1 cellular context compared by ENCODE assay signal in genomic region chr3:31966978-31967592, GRCh38.
TF ChIP-seq lines count a peak whose summit lies in the region.

No MANE protein-coding gene starts in this region.

TF ChIP-seq in HCT116, 20 proteins besides CTCF, POLR2A, EP300 and RAD21:
- TF ChIP-seq TCF7L2 (IDR thresholded peaks at IDR 0.05; ENCODE audit: borderline replicate concordance, extremely low read depth, insufficient read depth, insufficient read length) (no peak), ZFX (IDR thresholded peaks at IDR 0.05) (no peak), POLR2AphosphoS5 (IDR thresholded peaks at IDR 0.05; ENCODE audit: low read depth, low read length) (no peak), CBX3 (IDR thresholded peaks at IDR 0.05; ENCODE audit: low read depth) (no peak), ATF3 (IDR thresholded peaks at IDR 0.05) (no peak), ZNF274 (IDR thresholded peaks at IDR 0.05; ENCODE audit: low read depth, low read length) (no peak), CEBPB (IDR thresholded peaks at IDR 0.05; ENCODE audit: low read depth) (no peak), SP1 (IDR thresholded peaks at IDR 0.05; ENCODE audit: low read depth) (no peak), MAX (IDR thresholded peaks at IDR 0.05) (no peak), ELF1 (IDR thresholded peaks at IDR 0.05; ENCODE audit: borderline replicate concordance, low read depth) (no peak), REST (IDR thresholded peaks at IDR 0.05; ENCODE audit: low read depth) (no peak), EZH2 (IDR thresholded peaks at IDR 0.05) (no peak), SRF (IDR thresholded peaks at IDR 0.05; ENCODE audit: low read depth) (no peak)
